In genomic region chr7:143458263-143458662, GRCh38 we compare ENCODE assay signal across 14 cellular contexts. TPM values are rescaled to one million over a fixed set of nuclear protein-coding genes. Genes with fewer than 3 reads are reported as not detected.
DNase-seq lines count a peak whose midpoint lies in the region; ATAC-seq, FAIRE-seq and TF ChIP-seq lines count a peak whose summit lies in the region.
"Had no signal": no experiment of that assay in that cellular context is flagged by ENCODE, and none has a peak within 500 bp of the region (broad histone marks: within the 10 kb centered on the region; RNA-seq: fewer than 3 reads in every experiment).

No MANE protein-coding gene starts in this region.

- no peak overlapping the region; the same call in 1 of the 2 replicates for H3K27ac ChIP-seq in RWPE1
- H3K27ac ChIP-seq: uterus had no signal

- CTCF ChIA-PET in RWPE1 (lab: Yijun Ruan, JAX), result no interaction called here

- DNase-seq in AG08395 (ENCODE audit: low spot score), result peak; percentile 86
- peak; percentile 9 for DNase-seq in RWPE1 (ENCODE audit: low spot score)
- peak; percentile 65 for DNase-seq in fibroblast of the aortic adventitia (ENCODE audit: low read depth)
- no peak for DNase-seq in stimulated activated naive CD4-positive, alpha-beta T cell (lab: John Stamatoyannopoulos, UW)
- no peak for DNase-seq in GM19239 (ENCODE audit: insufficient read length, low spot score)
- no peak for DNase-seq in stimulated activated naive CD8-positive, alpha-beta T cell treated with anti-CD3 and anti-CD28 coated beads, Interleukin-15, Interleukin-2, amounts not matched to agents 100 U/mL and 50 U/mL, for 24 hours
- DNase-seq in NCI-H226, result no peak
- DNase-seq: activated CD8-positive, alpha-beta memory T cell treated with anti-CD3 and anti-CD28 coated beads for 24 hours; activated naive CD4-positive, alpha-beta T cell treated with Interleukin-2 at 50 U/mL for 16 hours; caudate nucleus; NCI-H345; uterus had no signal

- POLR2A ChIA-PET in RWPE1 (lab: Yijun Ruan, JAX; ENCODE audit: low non-redundant PET), result no interaction called here

- FAIRE-seq in GM19239 (lab: Jason Lieb, UNC), result no peak

- no peak for TF ChIP-seq CTCF in RWPE1 (conservative IDR thresholded peaks at IDR 0.05; ENCODE audit: low read depth)
- no peak for TF ChIP-seq CTCF in fibroblast of the aortic adventitia (IDR thresholded peaks at IDR 0.05; ENCODE audit: insufficient read depth, low read length)

- H3K4me3 ChIP-seq in fibroblast of the aortic adventitia (ENCODE audit: low read depth, low read length), result no peak overlapping the region
- H3K4me3 ChIP-seq: uterus had no signal

- peak; percentile 86 for ATAC-seq in GM19324 (IDR thresholded peaks at IDR 0.05; ENCODE audit: low FRiP score, unreplicated experiment)
- ATAC-seq in stimulated activated naive CD8-positive, alpha-beta T cell treated with anti-CD3 and anti-CD28 coated beads, Interleukin-15, Interleukin-2, amounts not matched to agents 100 U/mL and 50 U/mL, for 24 hours, result no peak

RNA-seq across cellular contexts. Expression of gene TAS2R60, which starts 15.0 kb away (rescaled TPM):
- not detected in 2 replicates for total RNA-seq in fibroblast of the aortic adventitia (ENCODE audit: low replicate concordance)
- total RNA-seq: B cell had no signal

RNA-seq across cellular contexts. Expression of gene TAS2R41, which starts 19.4 kb away (rescaled TPM):
- total RNA-seq in fibroblast of the aortic adventitia (ENCODE audit: low replicate concordance), result 0.09 TPM in 1 of 2 replicates, not detected in the other
- total RNA-seq: B cell had no signal

RNA-seq across cellular contexts. Expression of gene EPHA1, which starts 49.6 kb away (rescaled TPM):
- total RNA-seq in fibroblast of the aortic adventitia (ENCODE audit: low replicate concordance), result not detected in 2 replicates

Comparison
In these comparisons a context has a peak if more than half of its experiments do, and no peak if none do; other contexts are left out.
1. DNase-seq: peak in AG08395 (single experiment), RWPE1 (single experiment) and fibroblast of the aortic adventitia (single experiment); none in stimulated activated naive CD4-positive, alpha-beta T cell (0 of 6), GM19239 (single experiment), stimulated activated naive CD8-positive, alpha-beta T cell treated with anti-CD3 and anti-CD28 coated beads, Interleukin-15, Interleukin-2, amounts not matched to agents 100 U/mL and 50 U/mL, for 24 hours (single experiment) and NCI-H226 (single experiment).